In genomic region chr12:114286145-114286544, GRCh38 we compare ENCODE assay signal across 17 cellular contexts.
A peak's percentile ranks its signal among the peaks of the same experiment; 100 is the strongest.
DNase-seq lines count a peak whose midpoint lies in the region; ATAC-seq and TF ChIP-seq lines count a peak whose summit lies in the region.
"Had no signal": no experiment of that assay in that cellular context is flagged by ENCODE, and none has a peak within 500 bp of the region (broad histone marks: within the 10 kb centered on the region; RNA-seq: fewer than 3 reads in every experiment).

No MANE protein-coding gene starts in this region.

- H3K4me3 Mint-ChIP-seq in endodermal cell, result no peak overlapping the region
- H3K4me3 Mint-ChIP-seq: CD14-positive monocyte; CD4-positive, alpha-beta memory T cell; HFFc6 had no signal

- TF ChIP-seq POLR2A in sigmoid colon (IDR thresholded peaks at IDR 0.05), result no peak

- H3K36me3 ChIP-seq in HUES64 (ENCODE audit: insufficient read depth, low read length), result no peaks in the 10 kb centered on the region
- no peaks in the 10 kb centered on the region for H3K36me3 ChIP-seq in endodermal cell (ENCODE audit: control insufficient read depth, insufficient read depth, low read length)
- no peaks in the 10 kb centered on the region for H3K36me3 ChIP-seq in sigmoid colon

- H3K9ac ChIP-seq in HUES64 (ENCODE audit: low read depth, low read length) (no peak overlapping the region), endodermal cell (ENCODE audit: extremely low read depth, low read length, poor library complexity, severe bottlenecking) (no peak overlapping the region)

- no peak for ATAC-seq in HG03354 (IDR thresholded peaks at IDR 0.05; ENCODE audit: poor library complexity, severe bottlenecking, unreplicated experiment)
- ATAC-seq: A549, GM12878, HCT116 had no signal

- 18% methylated on average over 1 of the region's 2 CpGs for WGBS in HUES64
- WGBS in endodermal cell (ENCODE audit: insufficient coverage in 1 of 2, insufficient read length in 1 of 2), 2 experiments, result 51 to 83% methylated on average over 1 to 2 of the region's 2 CpGs
- 47 to 58% methylated on average over 2 of the region's 2 CpGs for WGBS in sigmoid colon, 2 donors

- H3K36me3 Mint-ChIP-seq in endodermal cell (ENCODE audit: low read depth), result no peaks in the 10 kb centered on the region
- H3K36me3 Mint-ChIP-seq: CD14-positive monocyte; CD4-positive, alpha-beta memory T cell had no signal

- peaks cover 7% of the 10 kb centered on the region for H3K4me1 Mint-ChIP-seq in endodermal cell
- H3K4me1 Mint-ChIP-seq: CD14-positive monocyte; CD4-positive, alpha-beta memory T cell had no signal

- no peaks in the 10 kb centered on the region for H3K27me3 Mint-ChIP-seq in endodermal cell (ENCODE audit: insufficient read depth)

- no peak overlapping the region for H3K27ac Mint-ChIP-seq in endodermal cell
- H3K27ac Mint-ChIP-seq: CD14-positive monocyte; CD4-positive, alpha-beta memory T cell; HFFc6 had no signal

- DNase-seq in ELF-1 (ENCODE audit: low read depth, low spot score) (peak; percentile 25), endodermal cell (peak; percentile 71), iPS-NIHi11 (ENCODE audit: low spot score) (peak; percentile 33), DMS 273 (lab: John Stamatoyannopoulos, UW; ENCODE audit: unreplicated experiment) (no peak), NCI-H1105 treated with DMSO at 0.1 percent for 48 hours (lab: John Stamatoyannopoulos, UW) (no peak), sigmoid colon (no peak)
- DNase-seq: AML-193; CD4-positive, alpha-beta memory T cell; DMS79 treated with DMSO at 0.1 percent for 48 hours; HFFc6 had no signal

- intact Hi-C loops in sigmoid colon (cut with DNase I), result no loop called here

- no peaks in the 10 kb centered on the region for H3K27me3 ChIP-seq in HUES64 (ENCODE audit: insufficient read depth, low read length)
- no peaks in the 10 kb centered on the region for H3K27me3 ChIP-seq in endodermal cell (ENCODE audit: control insufficient read depth, insufficient read depth, low read length, poor library complexity, severe bottlenecking)
- peaks cover 0 to 13% (median 0%) of the 10 kb centered on the region in 3 donors for H3K27me3 ChIP-seq in sigmoid colon

- TF ChIP-seq CTCF in endodermal cell (conservative IDR thresholded peaks at IDR 0.05), result no peak
- no peak for TF ChIP-seq CTCF in sigmoid colon (IDR thresholded peaks at IDR 0.05)

- H3K9me3 ChIP-seq in HUES64 (ENCODE audit: insufficient read depth, low read depth, low read length), result no peaks in the 10 kb centered on the region
- H3K9me3 ChIP-seq in endodermal cell (ENCODE audit: control insufficient read depth, low read length), result no peaks in the 10 kb centered on the region
- no peaks in the 10 kb centered on the region for H3K9me3 ChIP-seq in sigmoid colon
- H3K9me3 ChIP-seq: A549 had no signal

- H3K27ac ChIP-seq in HUES64 (ENCODE audit: low read depth, low read length), result peak overlapping the region; percentile 87
- no peak overlapping the region for H3K27ac ChIP-seq in endodermal cell (ENCODE audit: low read depth, low read length)
- no peak overlapping the region for H3K27ac ChIP-seq in sigmoid colon
- H3K27ac ChIP-seq: 22Rv1, A549 had no signal

- H3K4me3 ChIP-seq in HUES64 (ENCODE audit: low read length), result 0 out of 2 replicates have a peak overlapping the region, but pooled peaks have one; percentile 8
- H3K4me3 ChIP-seq in endodermal cell (ENCODE audit: low read length), result no peak overlapping the region
- H3K4me3 ChIP-seq in sigmoid colon, result no peak overlapping the region
- H3K4me3 ChIP-seq: A549, GM12878 had no signal

- H3K9me3 Mint-ChIP-seq in endodermal cell, result no peaks in the 10 kb centered on the region
- H3K9me3 Mint-ChIP-seq: CD14-positive monocyte, HFFc6 had no signal

- no peak for TF ChIP-seq EP300 in sigmoid colon (IDR thresholded peaks at IDR 0.05)

- H3K4me1 ChIP-seq in HUES64 (ENCODE audit: insufficient read depth, low read length) (peaks cover 25% of the 10 kb centered on the region), endodermal cell (ENCODE audit: control insufficient read depth, insufficient read depth, low read length) (no peaks in the 10 kb centered on the region), sigmoid colon (no peaks in the 10 kb centered on the region)
- H3K4me1 ChIP-seq: A549 had no signal

Comparison
In these comparisons a context has a peak if more than half of its experiments do, and no peak if none do; other contexts are left out.
1. DNase-seq: peak in ELF-1 (single experiment), endodermal cell (single experiment) and iPS-NIHi11 (single experiment); none in DMS 273 (single experiment), NCI-H1105 treated with DMSO at 0.1 percent for 48 hours (single experiment) and sigmoid colon (single experiment).